7 cellular contexts compared by ENCODE assay signal in the genomic region with DNA sequence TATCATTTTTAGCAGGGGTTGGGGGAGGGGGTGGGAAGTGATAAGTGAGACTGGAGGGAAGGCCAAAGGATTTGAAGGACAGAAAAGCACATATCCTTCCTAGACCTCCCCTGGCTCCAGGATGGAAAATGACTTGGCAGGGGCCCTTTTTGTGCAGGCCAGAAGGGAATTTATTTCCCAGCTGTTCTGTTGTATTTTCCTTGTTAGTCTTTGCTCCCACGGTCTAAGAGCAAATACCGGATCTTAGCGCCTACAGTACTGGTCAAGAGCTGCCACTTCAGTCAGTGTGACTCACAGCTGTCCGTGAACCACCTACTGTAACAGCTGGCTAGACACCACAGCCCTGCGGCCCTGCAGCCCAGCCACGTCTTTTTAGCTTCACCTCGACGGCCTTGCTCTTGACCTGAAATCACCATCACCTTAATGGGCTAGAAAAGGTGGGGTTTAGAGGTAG. TPM values are rescaled to one million over a fixed set of nuclear protein-coding genes. Genes with fewer than 3 reads are reported as not detected.
A peak's percentile ranks its signal among the peaks of the same experiment; 100 is the strongest.
DNase-seq lines count a peak whose midpoint lies in the region; ATAC-seq and TF ChIP-seq lines count a peak whose summit lies in the region.

No MANE protein-coding gene starts in this region.

- peaks cover 2% of the 10 kb centered on the region for H3K27me3 Mint-ChIP-seq in T-helper 2 cell treated with Interferon-gamma antibody and Interleukin-4, amounts not matched to agents 5 μg/mL and 100 μg/mL, for 36 hours (ENCODE audit: low read depth)

- H3K4me3 Mint-ChIP-seq in T-helper 2 cell treated with Interferon-gamma antibody and Interleukin-4, amounts not matched to agents 5 μg/mL and 100 μg/mL, for 36 hours: no peak overlapping the region

- no peaks in the 10 kb centered on the region for H3K36me3 Mint-ChIP-seq in T-helper 2 cell treated with Interferon-gamma antibody and Interleukin-4, amounts not matched to agents 5 μg/mL and 100 μg/mL, for 36 hours (ENCODE audit: low read depth)

- TF ChIP-seq CTCF in transverse colon (IDR thresholded peaks at IDR 0.05): peak in 2 of 5 experiments; percentile 27 to 39

- no peak for TF ChIP-seq POLR2A in transverse colon (IDR thresholded peaks at IDR 0.05)

- H3K9me3 ChIP-seq in MG63 (no peaks in the 10 kb centered on the region), transverse colon (no peaks in the 10 kb centered on the region)

- H3K4me3 ChIP-seq in MG63: no peak overlapping the region
- no peak overlapping the region for H3K4me3 ChIP-seq in transverse colon

- H3K27ac Mint-ChIP-seq in T-helper 2 cell treated with Interferon-gamma antibody and Interleukin-4, amounts not matched to agents 5 μg/mL and 100 μg/mL, for 36 hours: no peak overlapping the region

- H3K36me3 ChIP-seq in MG63: no peaks in the 10 kb centered on the region
- H3K36me3 ChIP-seq in transverse colon: no peaks in the 10 kb centered on the region

- intact Hi-C loops in transverse colon (cut with DNase I; ENCODE audit: low total_unique reads): no loop called here

- peaks cover 2% of the 10 kb centered on the region for H3K4me1 Mint-ChIP-seq in T-helper 2 cell treated with Interferon-gamma antibody and Interleukin-4, amounts not matched to agents 5 μg/mL and 100 μg/mL, for 36 hours (ENCODE audit: low read depth)

- DNase-seq in MG63: peak; percentile 85
- DNase-seq in astrocyte of the hippocampus (ENCODE audit: low read depth, low spot score): peak; percentile 90
- peak; percentile 93 for DNase-seq in kidney glomerular epithelial cell (lab: John Stamatoyannopoulos, UW)
- DNase-seq in transverse colon: peak; percentile 59
- DNase-seq in T-helper 2 cell treated with Interferon-gamma antibody and Interleukin-4, amounts not matched to agents 5 μg/mL and 100 μg/mL, for 36 hours (ENCODE audit: low spot score): no peak

- ATAC-seq in GM18867 (IDR thresholded peaks at IDR 0.05; ENCODE audit: unreplicated experiment) (no peak), GM18870 (IDR thresholded peaks at IDR 0.05; ENCODE audit: unreplicated experiment) (no peak)

- peaks cover 14 to 36% (median 22%) of the 10 kb centered on the region in 4 donors for H3K4me1 ChIP-seq in transverse colon

- no peaks in the 10 kb centered on the region for H3K27me3 ChIP-seq in MG63
- no peaks in the 10 kb centered on the region for H3K27me3 ChIP-seq in transverse colon

- no peak for TF ChIP-seq EP300 in transverse colon (IDR thresholded peaks at IDR 0.05; ENCODE audit: low read depth)

- in situ Hi-C loops in transverse colon (cut with MboI; ENCODE audit: low pct_ligation_motif_present in 1 of 4, low pct_unique_long_range_greater_than_20kb in 1 of 4, low sequenced_read_pairs in 3 of 4): no loop called here

- peak overlapping the region; percentile 62 to 73 (median 66) for H3K27ac ChIP-seq in transverse colon

- no peaks in the 10 kb centered on the region for H3K9me3 Mint-ChIP-seq in T-helper 2 cell treated with Interferon-gamma antibody and Interleukin-4, amounts not matched to agents 5 μg/mL and 100 μg/mL, for 36 hours

- 40 to 47% methylated on average over 8 of the region's 8 CpGs for WGBS in transverse colon (ENCODE audit: low coverage in 1 of 2), 2 donors

RNA-seq across cellular contexts. Expression of a gene that starts 51.0 kb away (rescaled TPM):
- 66.9 and 104 TPM in 2 replicates for total RNA-seq in MG63 (2014; rRNA removed; shearing (Covaris generic); ENCODE audit: low replicate concordance)
- 100 to 1,000 TPM in 1 of 4 donors, 10 to 100 TPM in 2, 1 to 10 TPM in 1; 10.0 to 101 (median 70.0) TPM for total RNA-seq in transverse colon
